12 cellular contexts compared by ENCODE assay signal in genomic region chr2:189658281-189658680, GRCh38. TPM values are rescaled to one million over a fixed set of nuclear protein-coding genes. Genes with fewer than 3 reads are reported as not detected.
A peak's percentile ranks its signal among the peaks of the same experiment; 100 is the strongest.
DNase-seq lines count a peak whose midpoint lies in the region; ATAC-seq, FAIRE-seq and TF ChIP-seq lines count a peak whose summit lies in the region.
"Had no signal": no experiment of that assay in that cellular context is flagged by ENCODE, and none has a peak within 500 bp of the region (broad histone marks: within the 10 kb centered on the region; RNA-seq: fewer than 3 reads in every experiment).

No MANE protein-coding gene starts in this region.

- ATAC-seq in activated naive CD4-positive, alpha-beta T cell treated with anti-CD3 and anti-CD28 coated beads, Interleukin-2, amount 50 U/mL, for 72 hours: peak; percentile 3 to 17
- no peak for ATAC-seq in GM18861 (IDR thresholded peaks at IDR 0.05; ENCODE audit: unreplicated experiment)

- TF ChIP-seq EP300 in ovary (IDR thresholded peaks at IDR 0.05): no peak

- WGBS in mesodermal cell (ENCODE audit: insufficient coverage in 2 of 2), 2 experiments: 86% methylated on average over 1 of the region's 2 CpGs; no CpG with 5 or more reads in 1 of the 2 experiments
- 71 to 81% (median 72%) methylated on average over 2 of the region's 2 CpGs for WGBS in ovary, 3 donors

- H3K4me2 ChIP-seq in BLaER1 treated with 17β-estradiol and CSF1 and Interleukin-3, amounts not matched to agents 10 nM and 100 nM: peak overlapping the region; percentile 31 to 58 (median 41); a peak in 18 of 22 replicates

- peaks cover 19 to 32% (median 25%) of the 10 kb centered on the region in 10 experiments for H3K4me1 ChIP-seq in BLaER1 treated with 17β-estradiol and CSF1 and Interleukin-3, amounts not matched to agents 10 nM and 100 nM
- peaks cover 22% of the 10 kb centered on the region for H3K4me1 ChIP-seq in mesodermal cell (ENCODE audit: control insufficient read depth, insufficient read depth, low read length, poor library complexity, severe bottlenecking)
- H3K4me1 ChIP-seq in ovary (ENCODE audit: insufficient read depth): peaks cover 6% of the 10 kb centered on the region

- peaks cover 3 to 6% (median 5%) of the 10 kb centered on the region in 11 experiments; a peak in 21 of 22 replicates for H3K9me3 ChIP-seq in BLaER1 treated with 17β-estradiol and CSF1 and Interleukin-3, amounts not matched to agents 10 nM and 100 nM (replicated peaks in 1 of 11)
- no peaks in the 10 kb centered on the region for H3K9me3 ChIP-seq in mesodermal cell (ENCODE audit: control insufficient read depth, low read length)
- H3K9me3 ChIP-seq in ovary: no peaks in the 10 kb centered on the region

- no peak overlapping the region for H3K9ac ChIP-seq in BLaER1 treated with 17β-estradiol and CSF1 and Interleukin-3, amounts not matched to agents 10 nM and 100 nM

- H4K20me1 ChIP-seq in BLaER1 treated with 17β-estradiol and CSF1 and Interleukin-3, amounts not matched to agents 10 nM and 100 nM: peaks cover 0 to 14% (median 8%) of the 10 kb centered on the region in 11 experiments; a peak in 6 of 22 replicates

- TF ChIP-seq CTCF in ovary (IDR thresholded peaks at IDR 0.05): no peak

- H3K27ac ChIP-seq in BLaER1 treated with 17β-estradiol and CSF1 and Interleukin-3, amounts not matched to agents 10 nM and 100 nM: peak overlapping the region in 2 of 11 experiments; percentile 22 to 38; a peak in 2 of 22 replicates
- peak overlapping the region; percentile 92 for H3K27ac ChIP-seq in mesodermal cell (ENCODE audit: low read depth, low read length, severe bottlenecking)
- H3K27ac ChIP-seq in ovary: peak overlapping the region in 1 of 2 donors; percentile 14

- DNase-seq in GM12891 (ENCODE audit: insufficient read length, low spot score) (no peak), SKM-1 treated with dmso at 0.1 percent for 144 hours (lab: John Stamatoyannopoulos, UW; ENCODE audit: unreplicated experiment) (no peak), NAMALWA (ENCODE audit: low spot score) (no peak), ovary (no peak)
- no peak for DNase-seq in activated naive CD4-positive, alpha-beta T cell treated with anti-CD3 and anti-CD28 coated beads, Interleukin-2, amount 50 U/mL, for 72 hours (ENCODE audit: low spot score in 2 of 2)
- DNase-seq: COR-L47, NCI-H1105, NCI-H774, SW 1271 had no signal

- H3K27me3 ChIP-seq in BLaER1 treated with 17β-estradiol and CSF1 and Interleukin-3, amounts not matched to agents 10 nM and 100 nM: no peaks in the 10 kb centered on the region
- no peaks in the 10 kb centered on the region for H3K27me3 ChIP-seq in ovary

- H3K36me3 Mint-ChIP-seq in activated naive CD4-positive, alpha-beta T cell treated with anti-CD3 and anti-CD28 coated beads, Interleukin-2, amount 50 U/mL, for 72 hours: peaks cover 0 to 7% of the 10 kb centered on the region in 2 donors

- peaks cover 0 to 2% (median 0%) of the 10 kb centered on the region in 11 experiments; a peak in 4 of 22 replicates for H3K36me3 ChIP-seq in BLaER1 treated with 17β-estradiol and CSF1 and Interleukin-3, amounts not matched to agents 10 nM and 100 nM
- peaks cover under 1% of the 10 kb centered on the region for H3K36me3 ChIP-seq in mesodermal cell (ENCODE audit: control insufficient read depth, insufficient read depth, low read length)
- no peaks in the 10 kb centered on the region for H3K36me3 ChIP-seq in ovary

- H3K27ac Mint-ChIP-seq in activated naive CD4-positive, alpha-beta T cell treated with anti-CD3 and anti-CD28 coated beads, Interleukin-2, amount 50 U/mL, for 72 hours: peak overlapping the region; percentile 51 to 90

- H3K9me3 Mint-ChIP-seq in activated naive CD4-positive, alpha-beta T cell treated with anti-CD3 and anti-CD28 coated beads, Interleukin-2, amount 50 U/mL, for 72 hours: no peaks in the 10 kb centered on the region

- FAIRE-seq in GM12891 (lab: Jason Lieb, UNC): peak; percentile 85

- H3K4me3 ChIP-seq in BLaER1 treated with 17β-estradiol and CSF1 and Interleukin-3, amounts not matched to agents 10 nM and 100 nM: no peak overlapping the region
- no peak overlapping the region for H3K4me3 ChIP-seq in mesodermal cell (ENCODE audit: extremely low read depth, insufficient read depth, low read length, poor library complexity, severe bottlenecking)
- no peak overlapping the region for H3K4me3 ChIP-seq in ovary

- TF ChIP-seq POLR2A in GM12891 (IDR thresholded peaks at IDR 0.05; ENCODE audit: low read depth, low read length): no peak
- no peak for TF ChIP-seq POLR2A in ovary (IDR thresholded peaks at IDR 0.05)

- intact Hi-C loops in ovary (cut with DNase I): no loop called here

TF ChIP-seq in GM12891, 5 proteins besides CTCF, POLR2A, EP300 and RAD21:
- TF ChIP-seq SPI1 (IDR thresholded peaks at IDR 0.05; ENCODE audit: low read depth, low read length): no peak
- no peak for TF ChIP-seq PAX5 (IDR thresholded peaks at IDR 0.05; ENCODE audit: insufficient read depth, low read length, severe bottlenecking)
- TF ChIP-seq POLR2AphosphoS5 (IDR thresholded peaks at IDR 0.05; ENCODE audit: low read depth, low read length): no peak
- no peak for TF ChIP-seq TAF1 (IDR thresholded peaks at IDR 0.05; ENCODE audit: low read depth, low read length)
- no peak for TF ChIP-seq POU2F2 (IDR thresholded peaks at IDR 0.05; ENCODE audit: low read depth, low read length)

RNA-seq across cellular contexts. Expression of gene ASNSD1, which starts 3.0 kb away (rescaled TPM):
- polyA plus RNA-seq in GM12891 (2012; ENCODE audit: low read depth, missing spikeins): 34.6 TPM
- 10 to 100 TPM; 46.2 to 59.0 TPM for total RNA-seq in activated naive CD4-positive, alpha-beta T cell treated with anti-CD3 and anti-CD28 coated beads, Interleukin-2, amount 50 U/mL, for 72 hours
- 41.4 TPM for polyA plus RNA-seq in mesodermal cell (2013, experiment 1 of 2)
- polyA plus RNA-seq in mesodermal cell (2013, experiment 2 of 2): 45.8 TPM
- 10 to 100 TPM; 38.5 to 61.9 (median 47.3) TPM for total RNA-seq in ovary
- 10 to 100 TPM; 41.9 to 43.4 TPM for polyA plus RNA-seq in ovary

RNA-seq across cellular contexts. Expression of gene ANKAR, which starts 16.2 kb away (rescaled TPM):
- 0.96 TPM for polyA plus RNA-seq in GM12891 (2012; ENCODE audit: low read depth, missing spikeins)
- 1 to 10 TPM; 2.6 to 2.9 TPM for total RNA-seq in activated naive CD4-positive, alpha-beta T cell treated with anti-CD3 and anti-CD28 coated beads, Interleukin-2, amount 50 U/mL, for 72 hours
- 1.6 TPM for polyA plus RNA-seq in mesodermal cell (2013, experiment 1 of 2)
- 4.0 TPM for polyA plus RNA-seq in mesodermal cell (2013, experiment 2 of 2)
- 10 to 100 TPM in 6 of 7 donors, 1 to 10 TPM in 1; 9.9 to 23.2 (median 17.9) TPM for total RNA-seq in ovary
- polyA plus RNA-seq in ovary: 1 to 10 TPM; 3.6 to 7.4 TPM
